Comparison of ENCODE assay signal across 9 cellular contexts in the genomic region with DNA sequence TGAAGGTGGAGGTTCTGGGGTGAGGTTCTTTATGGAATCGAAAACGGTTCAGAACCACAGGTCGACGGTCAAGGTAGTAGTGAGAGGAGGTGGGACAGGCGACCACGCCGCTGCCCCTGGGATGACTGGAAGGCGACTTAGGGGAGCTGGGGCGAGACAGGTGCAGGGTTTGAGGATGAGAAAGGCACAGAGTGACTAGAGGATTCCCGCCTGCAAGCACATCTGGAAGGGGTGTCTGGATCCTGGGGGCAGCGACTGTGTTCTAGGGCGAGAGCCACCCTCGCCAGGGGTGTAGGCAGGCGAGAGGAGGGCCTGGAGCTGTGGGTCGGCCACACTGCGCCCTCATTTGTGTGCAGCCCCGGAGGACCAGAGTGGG. TPM values are rescaled to one million over a fixed set of nuclear protein-coding genes. Genes with fewer than 3 reads are reported as not detected.
A peak's percentile ranks its signal among the peaks of the same experiment; 100 is the strongest.
DNase-seq lines count a peak whose midpoint lies in the region; ATAC-seq and TF ChIP-seq lines count a peak whose summit lies in the region.
"Had no signal": no experiment of that assay in that cellular context is flagged by ENCODE, and none has a peak within 500 bp of the region (broad histone marks: within the 10 kb centered on the region; RNA-seq: fewer than 3 reads in every experiment).

No MANE protein-coding gene starts in this region.

- H3K4me2 ChIP-seq in PC-9: peak overlapping the region; percentile 94

- H3K4me3 ChIP-seq in PC-9 (no peak overlapping the region; the same call in 1 of the 2 replicates), right atrium auricular region (peak overlapping the region; percentile 33 to 60), skeletal muscle tissue (ENCODE audit: low read length in 3 of 3) (peak overlapping the region; percentile 38 to 56 (median 47))

- H3F3A ChIP-seq in PC-9 (ENCODE audit: insufficient read depth, low read depth): no peaks in the 10 kb centered on the region

- H4K20me1 ChIP-seq in PC-9 (ENCODE audit: insufficient read depth): no peaks in the 10 kb centered on the region

- no TSS peak for BruUV-seq in PC-9 (replicated peaks; lab: Mats Ljungman, UMichigan)

- POLR2A ChIA-PET in PC-9 (lab: Charles Lee; ENCODE audit: unreplicated experiment): no interaction called here

- H3K27me3 ChIP-seq in PC-9 (ENCODE audit: insufficient read depth, low read depth): peaks cover 13% of the 10 kb centered on the region
- no peaks in the 10 kb centered on the region for H3K27me3 ChIP-seq in right atrium auricular region
- peaks cover 32 to 34% (median 32%) of the 10 kb centered on the region in 3 donors for H3K27me3 ChIP-seq in skeletal muscle tissue (ENCODE audit: control insufficient read depth in 3 of 3, insufficient read depth in 3 of 3, low read length in 3 of 3)
- H3K27me3 ChIP-seq in foreskin keratinocyte: peaks cover 53% of the 10 kb centered on the region
- H3K27me3 ChIP-seq: ovary had no signal

- H3K36me3 ChIP-seq in PC-9 (ENCODE audit: low read depth) (no peaks in the 10 kb centered on the region), right atrium auricular region (no peaks in the 10 kb centered on the region), skeletal muscle tissue (ENCODE audit: control insufficient read depth in 3 of 3, insufficient read depth in 3 of 3, low read length in 3 of 3) (no peaks in the 10 kb centered on the region)
- H3K36me3 ChIP-seq: ovary had no signal

- no peak for TF ChIP-seq CTCF in PC-9 (conservative IDR thresholded peaks at IDR 0.05)
- TF ChIP-seq CTCF in right atrium auricular region (IDR thresholded peaks at IDR 0.05): no peak
- no peak for TF ChIP-seq CTCF in foreskin keratinocyte (conservative IDR thresholded peaks at IDR 0.05)

- intact Hi-C loops in PC-9 (cut with micrococcal nuclease; ENCODE audit: unreplicated experiment): no loop called here

- H3K4me1 ChIP-seq in PC-9 (replicated peaks; ENCODE audit: insufficient read depth): no peaks in the 10 kb centered on the region
- H3K4me1 ChIP-seq in right atrium auricular region: peaks cover 0 to 14% of the 10 kb centered on the region in 2 donors
- peaks cover 6 to 20% (median 10%) of the 10 kb centered on the region in 3 donors for H3K4me1 ChIP-seq in skeletal muscle tissue (ENCODE audit: control insufficient read depth in 3 of 3, insufficient read depth in 3 of 3, low read length in 3 of 3)
- H3K4me1 ChIP-seq in foreskin keratinocyte: no peaks in the 10 kb centered on the region

- H3K79me2 ChIP-seq in PC-9 (ENCODE audit: low read depth): no peaks in the 10 kb centered on the region

- H3K27ac ChIP-seq in PC-9 (no peak overlapping the region), right atrium auricular region (no peak overlapping the region), skeletal muscle tissue (ENCODE audit: low read depth, low read length) (no peak overlapping the region), foreskin keratinocyte (no peak overlapping the region)
- H3K27ac ChIP-seq: ovary had no signal

- no peaks in the 10 kb centered on the region for H3K9me2 ChIP-seq in PC-9 (ENCODE audit: insufficient read depth)

- H2AFZ ChIP-seq in PC-9: no peak overlapping the region

- CTCF ChIA-PET in PC-9 (lab: Charles Lee): no interaction called here

- ATAC-seq in GM19025 (IDR thresholded peaks at IDR 0.05; ENCODE audit: low read depth, unreplicated experiment) (peak; percentile 2), HG03159 (IDR thresholded peaks at IDR 0.05; ENCODE audit: unreplicated experiment) (no peak), HG02623 (IDR thresholded peaks at IDR 0.05; ENCODE audit: unreplicated experiment) (no peak), foreskin keratinocyte (no peak)

- H3K9me3 ChIP-seq in PC-9 (ENCODE audit: insufficient read depth, low read depth): no peaks in the 10 kb centered on the region
- H3K9me3 ChIP-seq in right atrium auricular region: no peaks in the 10 kb centered on the region
- H3K9me3 ChIP-seq in skeletal muscle tissue (ENCODE audit: control insufficient read depth in 3 of 3, low read length in 3 of 3): no peaks in the 10 kb centered on the region
- H3K9me3 ChIP-seq: ovary had no signal

- DNase-seq in PC-9 (no peak), right atrium auricular region (ENCODE audit: low spot score) (no peak), COLO668 (lab: John Stamatoyannopoulos, UW; ENCODE audit: unreplicated experiment) (no peak), foreskin keratinocyte (no peak)
- DNase-seq: ovary had no signal

- peak overlapping the region in 1 of 3 donors; percentile 45 for H3K9ac ChIP-seq in skeletal muscle tissue (ENCODE audit: low read depth in 1 of 3, low read length in 3 of 3)

RNA-seq across cellular contexts. Expression of gene IRF5, which starts 0.5 kb away (rescaled TPM):
- 3.4 and 5.8 TPM in 2 replicates for total RNA-seq in PC-9 (2021)
- total RNA-seq in right atrium auricular region: 1 to 10 TPM; 2.7 to 4.4 TPM
- 2.6 TPM for total RNA-seq in skeletal muscle tissue
- 0.81 and 1.1 TPM in 2 replicates for total RNA-seq in foreskin keratinocyte
- polyA plus RNA-seq in foreskin keratinocyte: 0.71 and 0.74 TPM in 2 replicates

RNA-seq across cellular contexts. Expression of gene KCP, which starts 26.8 kb away (rescaled TPM):
- total RNA-seq in PC-9 (2021) (9.9 and 15.4 TPM in 2 replicates), right atrium auricular region (not detected), skeletal muscle tissue (under 0.01 TPM), foreskin keratinocyte (0.03 TPM in 1 of 2 replicates, not detected in the other)
- polyA plus RNA-seq in foreskin keratinocyte: 0.03 TPM in 2 replicates

Comparison
In these comparisons a context has a peak if more than half of its experiments do, and no peak if none do; other contexts are left out.
1. RNA of gene KCP, which starts 26.8 kb away (total RNA-seq): 9.9 to 15.4 TPM in PC-9; 0.03 TPM in foreskin keratinocyte, not detected in right atrium auricular region and under 0.01 TPM in skeletal muscle tissue (single experiment); every median in the first group is over 10 times any median in the second.